ENCODE assay signal across 30 cellular contexts in genomic region chr6:163991326-163991725, GRCh38.
"Had no signal": no experiment of that assay in that cellular context is flagged by ENCODE, and none has a peak within 500 bp of the region (broad histone marks: within the 10 kb centered on the region; RNA-seq: fewer than 3 reads in every experiment).

No MANE protein-coding gene starts in this region.

- H3K79me2 ChIP-seq: parathyroid adenoma had no signal

- H3K36me3 Mint-ChIP-seq: immature natural killer cell; memory B cell; naive B cell; natural killer cell treated with Interleukin-12 subunit alpha and Interleukin-12 subunit beta and Interleukin-15 and Interleukin-18, amount 100 ng/mL, for 72 hours; stimulated activated memory B cell treated with anti-CD40 and anti-IgM and Interleukin-4, amounts not matched to agents 10 μg/mL and 1 μg/mL and 100 μg/mL, for 72 hours; type B pancreatic cell had no signal

- H3K36me3 ChIP-seq: colonic mucosa, heart right ventricle, lower lobe of right lung, right lobe of liver, tibial artery had no signal

- H3K27me3 ChIP-seq: colonic mucosa, foreskin keratinocyte, heart right ventricle, right lobe of liver, testis, tibial artery had no signal

- DNase-seq: colonic mucosa; effector CD8-positive, alpha-beta T cell; endodermal cell; foreskin keratinocyte; glutamatergic neuron; heart right ventricle; hippocampal formation; immature natural killer cell; islet precursor cell; kidney glomerular epithelial cell; left ventricle myocardium superior; lower lobe of right lung; naive B cell; right lobe of liver; stimulated activated CD4-positive, alpha-beta T cell treated with anti-CD3 and anti-CD28 coated beads, Interleukin-2, amount 100 ng/mL, for 24 hours; stimulated activated CD4-positive, alpha-beta T cell treated with anti-CD3 and anti-CD28 coated beads, Interleukin-4, amount 100 ng/mL, for 24 hours; stimulated activated naive CD8-positive, alpha-beta T cell treated with anti-CD3 and anti-CD28 coated beads, Interleukin-15, Interleukin-2, amounts not matched to agents 100 U/mL and 50 U/mL, for 24 hours; substantia nigra; testis; tibial artery had no signal

- H3K4me1 ChIP-seq: colonic mucosa, foreskin keratinocyte, lower lobe of right lung, parathyroid adenoma, right lobe of liver, tibial artery had no signal

- H3K4me3 Mint-ChIP-seq: dendritic cell treated with granulocyte-macrophage colony-stimulating factor and Interleukin-4, amounts not matched to agents 40 ng/mL and 50 ng/mL, for 4 days; endodermal cell; immature natural killer cell; memory B cell; naive B cell; natural killer cell treated with Interleukin-12 subunit alpha and Interleukin-12 subunit beta and Interleukin-15 and Interleukin-18, amount 100 ng/mL, for 72 hours; neural crest cell; stimulated activated memory B cell treated with anti-CD40 and anti-IgM and Interleukin-4, amounts not matched to agents 10 μg/mL and 1 μg/mL and 100 μg/mL, for 72 hours; type B pancreatic cell had no signal

- H3K27ac Mint-ChIP-seq: dendritic cell treated with granulocyte-macrophage colony-stimulating factor and Interleukin-4, amounts not matched to agents 40 ng/mL and 50 ng/mL, for 4 days; endodermal cell; immature natural killer cell; memory B cell; naive B cell; natural killer cell treated with Interleukin-12 subunit alpha and Interleukin-12 subunit beta and Interleukin-15 and Interleukin-18, amount 100 ng/mL, for 72 hours; progenitor cell of endocrine pancreas; stimulated activated memory B cell treated with anti-CD40 and anti-IgM and Interleukin-4, amounts not matched to agents 10 μg/mL and 1 μg/mL and 100 μg/mL, for 72 hours; type B pancreatic cell had no signal

- H2AFZ ChIP-seq: parathyroid adenoma had no signal

- H3K27ac ChIP-seq: colonic mucosa, epithelial cell of prostate, foreskin keratinocyte, heart right ventricle, lower lobe of right lung, parathyroid adenoma, right lobe of liver, testis, tibial artery had no signal

- H3K9me3 ChIP-seq: colonic mucosa, heart right ventricle, lower lobe of right lung, right lobe of liver, testis, tibial artery had no signal

- H3K4me1 Mint-ChIP-seq: endodermal cell had no signal

- H3K27me3 Mint-ChIP-seq: memory B cell; stimulated activated memory B cell treated with anti-CD40 and anti-IgM and Interleukin-4, amounts not matched to agents 10 μg/mL and 1 μg/mL and 100 μg/mL, for 72 hours; type B pancreatic cell had no signal

- H3K4me2 ChIP-seq: smooth muscle cell had no signal

- H3K4me3 ChIP-seq: colonic mucosa, heart right ventricle, lower lobe of right lung, right lobe of liver, smooth muscle cell, testis, tibial artery had no signal

- H3K9ac ChIP-seq: parathyroid adenoma had no signal

- H3K9me3 Mint-ChIP-seq: dendritic cell treated with granulocyte-macrophage colony-stimulating factor and Interleukin-4, amounts not matched to agents 40 ng/mL and 50 ng/mL, for 4 days; endodermal cell; immature natural killer cell; memory B cell; natural killer cell treated with Interleukin-12 subunit alpha and Interleukin-12 subunit beta and Interleukin-15 and Interleukin-18, amount 100 ng/mL, for 72 hours; stimulated activated memory B cell treated with anti-CD40 and anti-IgM and Interleukin-4, amounts not matched to agents 10 μg/mL and 1 μg/mL and 100 μg/mL, for 72 hours had no signal
